ENCODE assay signal across 2 cellular contexts in the genomic region with DNA sequence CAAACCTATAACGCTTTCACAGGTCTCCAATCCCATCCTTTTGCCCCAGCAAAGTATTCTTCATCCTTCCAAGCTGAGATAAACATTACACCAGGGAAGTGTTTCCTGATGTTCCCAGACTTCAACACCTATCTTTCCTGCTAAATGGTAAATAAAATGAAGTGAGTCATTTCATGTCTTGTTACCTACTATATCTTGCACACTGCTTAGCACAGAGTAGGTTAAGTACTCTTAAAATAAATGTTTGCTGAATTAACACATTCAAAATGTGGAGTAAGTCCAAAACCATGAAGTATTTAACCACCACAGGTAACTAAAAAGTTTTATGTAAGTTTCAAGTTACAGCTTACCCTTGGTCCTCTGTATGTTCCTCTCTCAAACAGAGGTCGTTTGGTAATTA.
TF ChIP-seq lines count a peak whose summit lies in the region.

No MANE protein-coding gene starts in this region.

TF ChIP-seq in A549, 52 proteins besides CTCF, POLR2A, EP300 and RAD21 (continued from another document):
- TF ChIP-seq CBX2 (IDR thresholded peaks at IDR 0.05; ENCODE audit: borderline replicate concordance, low read depth) (no peak), ZNF302 (CRISPR knock-in tag; IDR thresholded peaks at IDR 0.05) (no peak), BCL3 (IDR thresholded peaks at IDR 0.05) (no peak), ZC3H11A (IDR thresholded peaks at IDR 0.05) (no peak), CHD2 (IDR thresholded peaks at IDR 0.05; ENCODE audit: low read length, partially characterized antibody) (no peak), RNF2 (IDR thresholded peaks at IDR 0.05; ENCODE audit: borderline replicate concordance, low read depth) (no peak), PBX3 (IDR thresholded peaks at IDR 0.05) (no peak), HOXB13 (CRISPR knock-in tag; IDR thresholded peaks at IDR 0.05; ENCODE audit: low read depth) (no peak), HMGXB4 (CRISPR knock-in tag; IDR thresholded peaks at IDR 0.05; ENCODE audit: borderline replicate concordance) (no peak), ATOH8 (CRISPR knock-in tag; IDR thresholded peaks at IDR 0.05; ENCODE audit: low read depth) (no peak), ZFP36 (IDR thresholded peaks at IDR 0.05; ENCODE audit: borderline replicate concordance, partially characterized antibody) (no peak), NR3C1 (IDR thresholded peaks at IDR 0.05) (no peak), ESRRA (IDR thresholded peaks at IDR 0.05; ENCODE audit: borderline replicate concordance, low read length) (no peak), JUN (IDR thresholded peaks at IDR 0.05) (no peak), SREBF2 (IDR thresholded peaks at IDR 0.05) (no peak), SMC3 (IDR thresholded peaks at IDR 0.05) (no peak)
- TF ChIP-seq, protein P1, sequence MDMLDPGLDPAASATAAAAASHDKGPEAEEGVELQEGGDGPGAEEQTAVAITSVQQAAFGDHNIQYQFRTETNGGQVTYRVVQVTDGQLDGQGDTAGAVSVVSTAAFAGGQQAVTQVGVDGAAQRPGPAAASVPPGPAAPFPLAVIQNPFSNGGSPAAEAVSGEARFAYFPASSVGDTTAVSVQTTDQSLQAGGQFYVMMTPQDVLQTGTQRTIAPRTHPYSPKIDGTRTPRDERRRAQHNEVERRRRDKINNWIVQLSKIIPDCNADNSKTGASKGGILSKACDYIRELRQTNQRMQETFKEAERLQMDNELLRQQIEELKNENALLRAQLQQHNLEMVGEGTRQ (IDR thresholded peaks at IDR 0.05): no peak

TF ChIP-seq in HEK293, 187 proteins besides CTCF, POLR2A, EP300 and RAD21 (continued from another document):
- TF ChIP-seq ZNF645 (tag by site-specific recombination; IDR thresholded peaks at IDR 0.05): no peak
- no peak for TF ChIP-seq ZBTB21 (tag by site-specific recombination; IDR thresholded peaks at IDR 0.05)
- TF ChIP-seq ZNF350 (tag by site-specific recombination; IDR thresholded peaks at IDR 0.05): no peak
- no peak for TF ChIP-seq SCRT2 (tag by site-specific recombination; IDR thresholded peaks at IDR 0.05)
- TF ChIP-seq INSM2 (tag by site-specific recombination; IDR thresholded peaks at IDR 0.05): no peak
- TF ChIP-seq ZFP41 (tag by site-specific recombination; IDR thresholded peaks at IDR 0.05; ENCODE audit: borderline replicate concordance): no peak
- TF ChIP-seq ZNF580 (tag by site-specific recombination; IDR thresholded peaks at IDR 0.05): no peak
- no peak for TF ChIP-seq ZNF529 (tag by site-specific recombination; IDR thresholded peaks at IDR 0.05; ENCODE audit: insufficient replicate concordance)
- no peak for TF ChIP-seq ZNF274 (IDR thresholded peaks at IDR 0.05; ENCODE audit: low read length)
- TF ChIP-seq ZNF274 (tag by site-specific recombination; IDR thresholded peaks at IDR 0.05; ENCODE audit: borderline replicate concordance): no peak
- TF ChIP-seq HOXC10 (CRISPR knock-in tag; IDR thresholded peaks at IDR 0.05): no peak
- TF ChIP-seq, protein P2, sequence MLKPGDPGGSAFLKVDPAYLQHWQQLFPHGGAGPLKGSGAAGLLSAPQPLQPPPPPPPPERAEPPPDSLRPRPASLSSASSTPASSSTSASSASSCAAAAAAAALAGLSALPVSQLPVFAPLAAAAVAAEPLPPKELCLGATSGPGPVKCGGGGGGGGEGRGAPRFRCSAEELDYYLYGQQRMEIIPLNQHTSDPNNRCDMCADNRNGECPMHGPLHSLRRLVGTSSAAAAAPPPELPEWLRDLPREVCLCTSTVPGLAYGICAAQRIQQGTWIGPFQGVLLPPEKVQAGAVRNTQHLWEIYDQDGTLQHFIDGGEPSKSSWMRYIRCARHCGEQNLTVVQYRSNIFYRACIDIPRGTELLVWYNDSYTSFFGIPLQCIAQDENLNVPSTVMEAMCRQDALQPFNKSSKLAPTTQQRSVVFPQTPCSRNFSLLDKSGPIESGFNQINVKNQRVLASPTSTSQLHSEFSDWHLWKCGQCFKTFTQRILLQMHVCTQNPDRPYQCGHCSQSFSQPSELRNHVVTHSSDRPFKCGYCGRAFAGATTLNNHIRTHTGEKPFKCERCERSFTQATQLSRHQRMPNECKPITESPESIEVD (tag by site-specific recombination; IDR thresholded peaks at IDR 0.05): no peak
- no peak for TF ChIP-seq TSHZ1 (tag by site-specific recombination; IDR thresholded peaks at IDR 0.05; ENCODE audit: borderline replicate concordance)
- no peak for TF ChIP-seq ZNF221 (tag by site-specific recombination; IDR thresholded peaks at IDR 0.05; ENCODE audit: borderline replicate concordance)
- no peak for TF ChIP-seq ZNF561 (tag by site-specific recombination; IDR thresholded peaks at IDR 0.05; ENCODE audit: borderline replicate concordance)
- no peak for TF ChIP-seq SP3 (tag by site-specific recombination; IDR thresholded peaks at IDR 0.05)
- no peak for TF ChIP-seq ZNF518A (tag by site-specific recombination; conservative IDR thresholded peaks at IDR 0.05; ENCODE audit: low read depth)
